In the genomic region with DNA sequence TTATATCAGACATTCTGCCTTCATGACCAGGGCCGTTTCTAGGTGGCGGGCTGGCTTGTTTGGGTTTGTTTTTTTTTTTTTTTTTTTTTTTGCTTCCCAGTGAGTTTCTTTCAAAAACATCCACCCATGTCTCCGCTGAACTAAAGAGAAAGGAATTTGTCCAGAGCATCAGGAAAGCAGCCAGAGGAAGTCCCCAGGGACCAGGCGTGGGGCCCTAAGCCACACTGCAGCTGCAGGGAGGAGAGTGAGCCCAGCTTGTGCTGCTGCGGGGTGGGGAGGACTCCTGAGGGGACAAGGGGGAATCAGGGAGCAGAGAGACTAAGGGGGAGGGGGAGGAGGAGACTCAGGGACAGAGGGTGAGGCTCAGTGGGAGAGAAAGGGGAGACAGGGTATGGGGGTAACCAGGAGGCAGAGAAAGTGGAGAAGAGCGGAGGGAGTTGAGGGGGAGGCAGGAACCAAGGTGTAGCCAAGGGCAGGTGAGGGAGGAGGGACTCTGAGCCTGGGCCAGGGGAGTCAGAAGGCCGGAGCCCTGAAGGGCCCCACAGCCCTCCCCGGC, we compare ENCODE assay signal across 8 cellular contexts. TPM values are rescaled to one million over a fixed set of nuclear protein-coding genes. Genes with fewer than 3 reads are reported as not detected.
DNase-seq lines count a peak whose midpoint lies in the region; ATAC-seq lines count a peak whose summit lies in the region.

No MANE protein-coding gene starts in this region.

- H3K9me3 ChIP-seq in stomach smooth muscle (ENCODE audit: control insufficient read depth in 2 of 2, low read length in 2 of 2) = no peaks in the 10 kb centered on the region

- intact Hi-C loops in left cardiac atrium (cut with DNase I) = no loop called here

- H3K27me3 ChIP-seq in stomach smooth muscle (ENCODE audit: control insufficient read depth in 1 of 2, insufficient read depth in 2 of 2, low read length in 2 of 2) = peaks cover 3 to 4% of the 10 kb centered on the region in 2 donors

- H3K36me3 ChIP-seq in stomach smooth muscle (ENCODE audit: control insufficient read depth in 2 of 2, insufficient read depth in 2 of 2, low read length in 2 of 2) = no peaks in the 10 kb centered on the region

- no peak overlapping the region for H3K4me3 ChIP-seq in stomach smooth muscle (ENCODE audit: low read length in 2 of 2)

- H3K27ac ChIP-seq in stomach smooth muscle (ENCODE audit: low read length) = peak overlapping the region; percentile 55

- peaks cover 34% of the 10 kb centered on the region for H3K4me1 ChIP-seq in stomach smooth muscle (ENCODE audit: control insufficient read depth, insufficient read depth, low read length)

- H3K9ac ChIP-seq in stomach smooth muscle (ENCODE audit: low read length in 2 of 2) = no peak overlapping the region

- peak; percentile 74 to 83 for ATAC-seq in left cardiac atrium
- ATAC-seq in GM21717 (IDR thresholded peaks at IDR 0.05; ENCODE audit: unreplicated experiment) = no peak

- DNase-seq in HCEC 1CT = peak; percentile 56
- peak; percentile 96 for DNase-seq in RPMI7951 (ENCODE audit: low read depth)
- DNase-seq in left cardiac atrium = peak; percentile 84
- DNase-seq in activated naive CD4-positive, alpha-beta T cell treated with anti-CD3 and anti-CD28 coated beads, Interleukin-2, amount 50 U/mL, for 16 hours = no peak
- no peak for DNase-seq in CD1c-positive myeloid dendritic cell (ENCODE audit: extremely low spot score)
- no peak for DNase-seq in NCI-H2029 treated with DMSO at 0.1 percent for 48 hours (lab: John Stamatoyannopoulos, UW)

RNA-seq across cellular contexts. Expression of a gene that starts 49.5 kb away (rescaled TPM):
- not detected in 2 replicates for total RNA-seq in RPMI7951 (2014; rRNA removed; shearing (Covaris generic))
- 1 to 10 TPM in 1 of 2 donors, under 1 TPM in 1; 0.29 to 1.8 TPM for total RNA-seq in left cardiac atrium

Comparison
In these comparisons a context has a peak if more than half of its experiments do, and no peak if none do; other contexts are left out.
1. DNase-seq: peak in HCEC 1CT (single experiment), RPMI7951 (single experiment) and left cardiac atrium (single experiment); none in activated naive CD4-positive, alpha-beta T cell treated with anti-CD3 and anti-CD28 coated beads, Interleukin-2, amount 50 U/mL, for 16 hours (single experiment), CD1c-positive myeloid dendritic cell (single experiment) and NCI-H2029 treated with DMSO at 0.1 percent for 48 hours (single experiment).